14 cellular contexts compared by ENCODE assay signal in genomic region chr13:29583073-29583785, GRCh38. TPM values are rescaled to one million over a fixed set of nuclear protein-coding genes. Genes with fewer than 3 reads are reported as not detected.
DNase-seq lines count a peak whose midpoint lies in the region; ATAC-seq, FAIRE-seq and TF ChIP-seq lines count a peak whose summit lies in the region.
"Had no signal": no experiment of that assay in that cellular context is flagged by ENCODE, and none has a peak within 500 bp of the region (broad histone marks: within the 10 kb centered on the region; RNA-seq: fewer than 3 reads in every experiment).

No MANE protein-coding gene starts in this region.

- no peaks in the 10 kb centered on the region for H3K9me3 Mint-ChIP-seq in activated T-helper 17 cell treated with anti-CD3 and anti-CD28 coated beads, Interleukin-2, amount 50 U/mL, for 72 hours
- H3K9me3 Mint-ChIP-seq in mesothelial cell of epicardium = no peaks in the 10 kb centered on the region

- H2AFZ ChIP-seq in HCT116 (ENCODE audit: low read depth, low read length, poor library complexity, severe bottlenecking) = no peak overlapping the region

- H3K4me1 Mint-ChIP-seq in activated T-helper 17 cell treated with anti-CD3 and anti-CD28 coated beads, Interleukin-2, amount 50 U/mL, for 72 hours = peaks cover 52% of the 10 kb centered on the region
- no peaks in the 10 kb centered on the region for H3K4me1 Mint-ChIP-seq in mesothelial cell of epicardium

- H3K36me3 ChIP-seq in HCT116 (ENCODE audit: control insufficient read depth in 1 of 2, insufficient read depth in 2 of 2, low read length in 2 of 2) = 0 out of 4 replicates have a peak, but pooled peaks cover 0 to 6% of the 10 kb centered on the region in 2 experiments
- H3K36me3 ChIP-seq: ovary had no signal

- H3K9ac ChIP-seq in HCT116 (ENCODE audit: low read length) = peak overlapping the region; percentile 1; the same call in 1 of the 2 replicates

- H3K27me3 Mint-ChIP-seq in activated T-helper 17 cell treated with anti-CD3 and anti-CD28 coated beads, Interleukin-2, amount 50 U/mL, for 72 hours = no peaks in the 10 kb centered on the region
- H3K27me3 Mint-ChIP-seq in mesothelial cell of epicardium (ENCODE audit: low read depth) = no peaks in the 10 kb centered on the region

- TF ChIP-seq CTCF in AG04450 (IDR thresholded peaks at IDR 0.05; ENCODE audit: low read depth, low read length) = no peak
- TF ChIP-seq CTCF in HCT116 (IDR thresholded peaks at IDR 0.05 in 2 of 3, conservative IDR thresholded peaks at IDR 0.05 in 1 of 3; ENCODE audit: borderline replicate concordance in 1 of 3, insufficient read depth in 1 of 3, low read depth in 2 of 3, low read length in 2 of 3) = no peak
- no peak for TF ChIP-seq CTCF in foreskin fibroblast (IDR thresholded peaks at IDR 0.05; ENCODE audit: low read depth, low read length)
- no peak for TF ChIP-seq CTCF in mesothelial cell of epicardium (IDR thresholded peaks at IDR 0.05; ENCODE audit: unreplicated experiment)

- no peaks in the 10 kb centered on the region; the same call in 1 of the 2 replicates for H3K9me3 ChIP-seq in AG04450 (ENCODE audit: control insufficient read depth, insufficient read depth, low read length)
- H3K9me3 ChIP-seq in HCT116 (ENCODE audit: control insufficient read depth in 1 of 2, insufficient read depth in 1 of 2, low read depth in 1 of 2, low read length in 2 of 2) = no peaks in the 10 kb centered on the region
- H3K9me3 ChIP-seq: body of pancreas, ovary had no signal

- peaks cover 11 to 30% of the 10 kb centered on the region in 2 experiments for H3K4me1 ChIP-seq in HCT116 (ENCODE audit: control insufficient read depth in 1 of 2, insufficient read depth in 2 of 2, low read length in 2 of 2)

- H3K27ac ChIP-seq in AG04450 (ENCODE audit: low read depth, low read length) (peak overlapping the region; percentile 11), HCT116 (ENCODE audit: low read depth, low read length) (peak overlapping the region; percentile 43; the same call in 1 of the 2 replicates)
- H3K27ac ChIP-seq: body of pancreas, C4-2B, ovary had no signal

- H3K4me2 ChIP-seq in HCT116 (ENCODE audit: low read length) = peak overlapping the region; percentile 46

- RAD21 ChIA-PET in HCT116 (lab: Charles Lee; ENCODE audit: low non-redundant PET in 1 of 2, low total read pairs in 2 of 2, uncharacterized antibody in 2 of 2, unreplicated experiment in 2 of 2) = no interaction called here

- POLR2A ChIA-PET in AG04450 (lab: Yijun Ruan, JAX) (no interaction called here), HCT116 (lab: Charles Lee) (no interaction called here)

- no TSS peak for BruUV-seq in HCT116 (replicated peaks; lab: Mats Ljungman, UMichigan)

- peak; percentile 85 for ATAC-seq in HCT116
- peak; percentile 63 for ATAC-seq in activated T-helper 17 cell treated with anti-CD3 and anti-CD28 coated beads, Interleukin-2, amount 50 U/mL, for 72 hours (replicated peaks)
- ATAC-seq: body of pancreas had no signal

- H3K27me3 ChIP-seq in AG04450 (ENCODE audit: control insufficient read depth, insufficient read depth, low read length) (no peaks in the 10 kb centered on the region), HCT116 (ENCODE audit: insufficient read depth, low read length) (no peaks in the 10 kb centered on the region)
- H3K27me3 ChIP-seq: body of pancreas, ovary had no signal

- no peak for FAIRE-seq in urothelium cell line (lab: Jason Lieb, UNC)
- FAIRE-seq in frontal cortex (lab: Jason Lieb, UNC) = no peak

- CTCF ChIA-PET in AG04450 (lab: Charles Lee) (no interaction called here), HCT116 (lab: Charles Lee) (no interaction called here)

- H3K4me3 Mint-ChIP-seq in activated T-helper 17 cell treated with anti-CD3 and anti-CD28 coated beads, Interleukin-2, amount 50 U/mL, for 72 hours = no peak overlapping the region
- no peak overlapping the region for H3K4me3 Mint-ChIP-seq in mesothelial cell of epicardium

- H3K36me3 Mint-ChIP-seq in activated T-helper 17 cell treated with anti-CD3 and anti-CD28 coated beads, Interleukin-2, amount 50 U/mL, for 72 hours (ENCODE audit: low read depth) = peaks cover 55% of the 10 kb centered on the region
- peaks cover 6% of the 10 kb centered on the region for H3K36me3 Mint-ChIP-seq in mesothelial cell of epicardium

- H3K79me2 ChIP-seq in HCT116 (ENCODE audit: insufficient read depth, low read length) = peaks cover 99% of the 10 kb centered on the region

- DNase-seq in AG04450 (ENCODE audit: low read depth, low spot score) = no peak
- no peak for DNase-seq in HCT116 (ENCODE audit: low read depth, low spot score)
- peak; percentile 81 to 83 for DNase-seq in foreskin fibroblast
- no peak for DNase-seq in mesothelial cell of epicardium (ENCODE audit: low spot score in 2 of 2, unreplicated experiment in 2 of 2)
- DNase-seq in OCI-M2 (lab: John Stamatoyannopoulos, UW; ENCODE audit: unreplicated experiment) = no peak
- no peak for DNase-seq in urothelium cell line (ENCODE audit: low spot score)
- no peak for DNase-seq in frontal cortex (ENCODE audit: low spot score in 2 of 2)
- DNase-seq: body of pancreas; foreskin melanocyte; NCI-H1694 treated with DMSO at 0.1 percent for 48 hours; ovary; stimulated activated CD4-positive, alpha-beta T cell treated with anti-CD3 and anti-CD28 coated beads, Interleukin-4, amount 100 ng/mL, for 24 hours had no signal

- peak overlapping the region; percentile 55 for H3K27ac Mint-ChIP-seq in activated T-helper 17 cell treated with anti-CD3 and anti-CD28 coated beads, Interleukin-2, amount 50 U/mL, for 72 hours
- H3K27ac Mint-ChIP-seq in mesothelial cell of epicardium = no peak overlapping the region

- no peaks in the 10 kb centered on the region for H3K9me2 ChIP-seq in HCT116 (ENCODE audit: insufficient read depth)

- peaks cover 27% of the 10 kb centered on the region; the same call in 1 of the 2 replicates for H4K20me1 ChIP-seq in HCT116 (ENCODE audit: insufficient read depth)

- intact Hi-C loops in HCT116 (cut with micrococcal nuclease) = no loop called here

- TF ChIP-seq RAD21 in HCT116 (IDR thresholded peaks at IDR 0.05; ENCODE audit: low read depth) = no peak

- TF ChIP-seq POLR2A in HCT116 (IDR thresholded peaks at IDR 0.05; ENCODE audit: borderline replicate concordance, extremely low read depth, insufficient read depth, insufficient read length) = no peak

- no peak overlapping the region for H3K4me3 ChIP-seq in AG04450 (ENCODE audit: low read depth, low read length)
- H3K4me3 ChIP-seq in HCT116 (replicated peaks in 1 of 2; ENCODE audit: low read depth in 1 of 2, low read length in 2 of 2) = no peak overlapping the region
- no peak overlapping the region for H3K4me3 ChIP-seq in foreskin fibroblast (ENCODE audit: low read depth in 1 of 2, low read length in 2 of 2)
- H3K4me3 ChIP-seq: body of pancreas, ovary had no signal

TF ChIP-seq in HCT116, 20 proteins besides CTCF, POLR2A, EP300 and RAD21:
- TF ChIP-seq FOSL1 (IDR thresholded peaks at IDR 0.05; ENCODE audit: low read depth) (peak; percentile 29; the same call in 1 of the 2 replicates), TCF7L2 (IDR thresholded peaks at IDR 0.05; ENCODE audit: borderline replicate concordance, extremely low read depth, insufficient read depth, insufficient read length) (no peak)

RNA-seq across cellular contexts. Expression of gene SLC7A1, which starts 12.3 kb away (rescaled TPM):
- polyA plus RNA-seq in AG04450 (2011; rRNA removed) = 14.7 and 18.8 TPM in 2 replicates
- 28.7 and 35.0 TPM in 2 replicates for polyA minus RNA-seq in AG04450 (2011; rRNA and poly(A)+ RNA removed)
- total RNA-seq in HCT116 (2021; ENCODE audit: unreplicated experiment) (124 TPM), mesothelial cell of epicardium (19.2 to 22.2 TPM (median 20.0 TPM) in 3 replicates), frontal cortex (20.8 TPM)
- polyA plus RNA-seq in HCT116 (2012) = 56.6 and 59.6 TPM in 2 replicates
- total RNA-seq in activated T-helper 17 cell treated with anti-CD3 and anti-CD28 coated beads, Interleukin-2, amount 50 U/mL, for 72 hours = 100 to 1,000 TPM in 1 of 2 donors, 10 to 100 TPM in 1; 60.1 to 114 TPM

Comparison
In these comparisons a context has a peak if more than half of its experiments do, and no peak if none do; other contexts are left out.
1. DNase-seq: peak in foreskin fibroblast (2 of 2); none in AG04450 (single experiment), HCT116 (single experiment), mesothelial cell of epicardium (0 of 2), OCI-M2 (single experiment), urothelium cell line (single experiment) and frontal cortex (0 of 2).